ENCODE assay signal across 8 cellular contexts in genomic region chr5:95960802-95961616, GRCh38. TPM values are rescaled to one million over a fixed set of nuclear protein-coding genes. Genes with fewer than 3 reads are reported as not detected.
DNase-seq lines count a peak whose midpoint lies in the region; ATAC-seq and TF ChIP-seq lines count a peak whose summit lies in the region.

No MANE protein-coding gene starts in this region.

- peak overlapping the region; percentile 95 for H3K9ac ChIP-seq in endodermal cell (ENCODE audit: extremely low read depth, low read length, poor library complexity, severe bottlenecking)

- H3K9me3 Mint-ChIP-seq in activated CD8-positive, alpha-beta memory T cell treated with anti-CD3 and anti-CD28 coated beads, Interleukin-2, amount 10 ng/mL, durations not matched to agents 7 days and 5 days (ENCODE audit: low read depth), result no peaks in the 10 kb centered on the region
- H3K9me3 Mint-ChIP-seq in endodermal cell, result no peaks in the 10 kb centered on the region

- CTCF ChIA-PET in activated CD8-positive, alpha-beta memory T cell treated with anti-CD3 and anti-CD28 coated beads, Interleukin-2, amount 10 ng/mL, durations not matched to agents 7 days and 5 days (lab: Charles Lee), result interaction anchor here (0.6 to 6.6 kb wide), 15 partner anchors 12 to 383 kb away, joined by 3 to 47 read pairs (median 4); no protein-coding TSS in a partner anchor

- TF ChIP-seq CTCF in AG10803 (conservative IDR thresholded peaks at IDR 0.05; ENCODE audit: low read length) (peak; percentile 47), endodermal cell (conservative IDR thresholded peaks at IDR 0.05) (peak; percentile 94)

- peak overlapping the region; percentile 92 for H3K4me3 ChIP-seq in AG10803 (ENCODE audit: low read length)
- peak overlapping the region; percentile 96 for H3K4me3 ChIP-seq in endodermal cell (ENCODE audit: low read length)
- H3K4me3 ChIP-seq in mesodermal cell (ENCODE audit: extremely low read depth, insufficient read depth, low read length, poor library complexity, severe bottlenecking), result peak overlapping the region; percentile 69

- peaks cover 6% of the 10 kb centered on the region for H3K36me3 Mint-ChIP-seq in activated CD8-positive, alpha-beta memory T cell treated with anti-CD3 and anti-CD28 coated beads, Interleukin-2, amount 10 ng/mL, durations not matched to agents 7 days and 5 days
- no peaks in the 10 kb centered on the region for H3K36me3 Mint-ChIP-seq in endodermal cell (ENCODE audit: low read depth)

- no peaks in the 10 kb centered on the region for H3K27me3 ChIP-seq in endodermal cell (ENCODE audit: control insufficient read depth, insufficient read depth, low read length, poor library complexity, severe bottlenecking)

- ATAC-seq in GM18858 (IDR thresholded peaks at IDR 0.05; ENCODE audit: unreplicated experiment) (peak; percentile 37), HG03095 (IDR thresholded peaks at IDR 0.05; ENCODE audit: unreplicated experiment) (peak; percentile 50)
- ATAC-seq in activated CD8-positive, alpha-beta memory T cell treated with anti-CD3 and anti-CD28 coated beads, Interleukin-2, amount 10 ng/mL, durations not matched to agents 7 days and 5 days, result peak; percentile 65

- H3K9me3 ChIP-seq in endodermal cell (ENCODE audit: control insufficient read depth, low read length) (no peaks in the 10 kb centered on the region), mesodermal cell (ENCODE audit: control insufficient read depth, low read length) (no peaks in the 10 kb centered on the region)

- peak overlapping the region; percentile 96 for H3K4me3 Mint-ChIP-seq in activated CD8-positive, alpha-beta memory T cell treated with anti-CD3 and anti-CD28 coated beads, Interleukin-2, amount 10 ng/mL, durations not matched to agents 7 days and 5 days
- peak overlapping the region; percentile 95 for H3K4me3 Mint-ChIP-seq in endodermal cell

- peaks cover 48% of the 10 kb centered on the region for H3K4me1 Mint-ChIP-seq in activated CD8-positive, alpha-beta memory T cell treated with anti-CD3 and anti-CD28 coated beads, Interleukin-2, amount 10 ng/mL, durations not matched to agents 7 days and 5 days
- H3K4me1 Mint-ChIP-seq in endodermal cell, result peaks cover 61% of the 10 kb centered on the region

- H3K27me3 Mint-ChIP-seq in activated CD8-positive, alpha-beta memory T cell treated with anti-CD3 and anti-CD28 coated beads, Interleukin-2, amount 10 ng/mL, durations not matched to agents 7 days and 5 days, result no peaks in the 10 kb centered on the region
- H3K27me3 Mint-ChIP-seq in endodermal cell (ENCODE audit: insufficient read depth), result peaks cover 4% of the 10 kb centered on the region

- 0% methylated on average over 30 to 80 of the region's 80 CpGs for WGBS in endodermal cell (ENCODE audit: insufficient coverage in 1 of 2, insufficient read length in 1 of 2), 2 experiments
- 0% methylated on average over 69 to 74 of the region's 80 CpGs for WGBS in mesodermal cell (ENCODE audit: insufficient coverage in 2 of 2), 2 experiments

- H3K27ac ChIP-seq in endodermal cell (ENCODE audit: low read depth, low read length) (peak overlapping the region; percentile 78), mesodermal cell (ENCODE audit: low read depth, low read length, severe bottlenecking) (peak overlapping the region; percentile 87)

- H3K36me3 ChIP-seq in endodermal cell (ENCODE audit: control insufficient read depth, insufficient read depth, low read length) (peaks cover 14% of the 10 kb centered on the region), mesodermal cell (ENCODE audit: control insufficient read depth, insufficient read depth, low read length) (no peaks in the 10 kb centered on the region)

- H3K27ac Mint-ChIP-seq in activated CD8-positive, alpha-beta memory T cell treated with anti-CD3 and anti-CD28 coated beads, Interleukin-2, amount 10 ng/mL, durations not matched to agents 7 days and 5 days, result peak overlapping the region; percentile 98
- H3K27ac Mint-ChIP-seq in endodermal cell, result peak overlapping the region; percentile 95

- DNase-seq in AG10803 (ENCODE audit: low read depth) (peak; percentile 82), NCI-H526 treated with DMSO at 0.1 percent for 48 hours (lab: John Stamatoyannopoulos, UW) (peak; percentile 49), endodermal cell (peak; percentile 91)
- peak; percentile 83 for DNase-seq in activated CD8-positive, alpha-beta memory T cell treated with anti-CD3 and anti-CD28 coated beads, Interleukin-2, amount 10 ng/mL, durations not matched to agents 7 days and 5 days
- DNase-seq in stimulated activated CD8-positive, alpha-beta memory T cell treated with anti-CD3 and anti-CD28 coated beads, Interleukin-12 subunit alpha, Interleukin-12 subunit beta, amount 100 ng/mL, for 4 hours (ENCODE audit: low read depth), result peak; percentile 66

- H3K4me1 ChIP-seq in endodermal cell (ENCODE audit: control insufficient read depth, insufficient read depth, low read length) (peaks cover 12% of the 10 kb centered on the region), mesodermal cell (ENCODE audit: control insufficient read depth, insufficient read depth, low read length, poor library complexity, severe bottlenecking) (peaks cover 9% of the 10 kb centered on the region)

RNA-seq across cellular contexts. Expression of gene ELL2, which starts 0.6 kb away (rescaled TPM):
- total RNA-seq in activated CD8-positive, alpha-beta memory T cell treated with anti-CD3 and anti-CD28 coated beads, Interleukin-2, amount 10 ng/mL, durations not matched to agents 7 days and 5 days, result 10 to 100 TPM; 33.9 to 81.8 TPM
- total RNA-seq in endodermal cell, result 10 to 100 TPM; 28.6 to 44.1 TPM
- polyA plus RNA-seq in endodermal cell (2013, experiment 1 of 2), result 16.7 TPM
- 17.0 TPM for polyA plus RNA-seq in endodermal cell (2013, experiment 2 of 2)
- 11.4 TPM for polyA plus RNA-seq in mesodermal cell (2013, experiment 1 of 2)
- 9.2 TPM for polyA plus RNA-seq in mesodermal cell (2013, experiment 2 of 2)

Comparison
In these comparisons a context has a peak if more than half of its experiments do, and no peak if none do; other contexts are left out.
1. Peak in every context shown above with its lines: DNase-seq, ATAC-seq, H3K4me3 ChIP-seq and H3K27ac ChIP-seq.